In the genomic region with DNA sequence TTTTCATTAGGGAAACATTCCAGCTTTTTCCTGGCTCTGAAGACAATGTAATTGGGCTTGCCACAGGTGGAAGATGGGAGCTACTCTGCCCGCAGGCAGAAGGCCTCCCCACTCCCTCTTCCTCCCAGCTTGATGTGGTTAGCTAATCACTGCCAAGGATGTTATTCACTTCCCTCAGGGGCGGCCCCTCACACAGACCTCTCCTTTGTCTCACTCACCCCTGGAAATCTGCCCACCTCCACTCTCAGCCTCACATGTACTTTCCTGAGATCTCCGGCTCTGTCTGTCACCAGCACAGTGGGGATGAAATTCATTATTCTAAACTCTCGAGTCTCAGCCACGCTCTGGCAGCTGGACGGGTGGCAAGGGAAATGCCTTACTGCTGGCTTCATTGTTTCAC, we compare ENCODE assay signal across 12 cellular contexts.
DNase-seq lines count a peak whose midpoint lies in the region; ATAC-seq, FAIRE-seq and TF ChIP-seq lines count a peak whose summit lies in the region.
"Had no signal": no experiment of that assay in that cellular context is flagged by ENCODE, and none has a peak within 500 bp of the region (broad histone marks: within the 10 kb centered on the region; RNA-seq: fewer than 3 reads in every experiment).

No MANE protein-coding gene starts in this region.

- CTCF ChIA-PET in PC-3 (lab: Charles Lee) (interaction anchor here (0.5 to 0.6 kb wide), 3 partner anchors 40 to 357 kb away, joined by 3 to 5 read pairs (median 3); no protein-coding TSS in a partner anchor), endothelial cell of umbilical vein (lab: Charles Lee) (interaction anchor here (0.7 to 1.7 kb wide), 7 partner anchors 9 to 798 kb away, joined by 3 to 7 read pairs (median 4); no protein-coding TSS in a partner anchor)

- H3K79me2 ChIP-seq in GM23248 (ENCODE audit: insufficient read depth) (no peaks in the 10 kb centered on the region), PC-3 (ENCODE audit: low read length) (no peaks in the 10 kb centered on the region), endothelial cell of umbilical vein (ENCODE audit: control insufficient read depth, insufficient read depth, low read length) (no peaks in the 10 kb centered on the region), mesendoderm (ENCODE audit: control insufficient read depth, insufficient read depth, low read length) (no peaks in the 10 kb centered on the region)

- no peak overlapping the region for H3K56ac ChIP-seq in mesendoderm (ENCODE audit: low read length)

- no peak overlapping the region for H2BK120ac ChIP-seq in mesendoderm (ENCODE audit: low read depth, low read length)

- no peak overlapping the region for H3K23ac ChIP-seq in mesendoderm (ENCODE audit: low read length)

- no peak for TF ChIP-seq POLR2A in endothelial cell of umbilical vein (IDR thresholded peaks at IDR 0.05; ENCODE audit: low read depth, low read length)

- H4K8ac ChIP-seq in mesendoderm (ENCODE audit: low read depth, low read length): no peak overlapping the region

- H4K20me1 ChIP-seq in GM23248 (ENCODE audit: insufficient read depth) (no peaks in the 10 kb centered on the region), PC-3 (ENCODE audit: low read length) (no peaks in the 10 kb centered on the region), endothelial cell of umbilical vein (replicated peaks; ENCODE audit: control insufficient read depth, extremely low read depth, insufficient read depth, low read length) (no peaks in the 10 kb centered on the region)

- peak; percentile 80 for FAIRE-seq in endothelial cell of umbilical vein (lab: Jason Lieb, UNC)

- no peaks in the 10 kb centered on the region for H3K36me3 ChIP-seq in GM23248 (ENCODE audit: low read depth)
- H3K36me3 ChIP-seq in PC-3 (ENCODE audit: low read depth, low read length): no peaks in the 10 kb centered on the region
- H3K36me3 ChIP-seq in endothelial cell of umbilical vein (ENCODE audit: control insufficient read depth in 2 of 2, extremely low read depth in 1 of 2, insufficient read depth in 2 of 2, low read length in 2 of 2): no peaks in the 10 kb centered on the region
- H3K36me3 ChIP-seq in mesendoderm (ENCODE audit: control insufficient read depth, insufficient read depth, low read length): no peaks in the 10 kb centered on the region

- H3K4me2 ChIP-seq in GM23248 (ENCODE audit: unreplicated experiment): peak overlapping the region; percentile 55
- peak overlapping the region; percentile 57 for H3K4me2 ChIP-seq in PC-3 (ENCODE audit: low read length)
- no peak overlapping the region for H3K4me2 ChIP-seq in endothelial cell of umbilical vein (ENCODE audit: insufficient read depth, low read length)
- no peak overlapping the region for H3K4me2 ChIP-seq in mesendoderm (ENCODE audit: low read length)

- TF ChIP-seq CTCF in PC-3 (conservative IDR thresholded peaks at IDR 0.05; ENCODE audit: low read depth, low read length): no peak
- TF ChIP-seq CTCF in endothelial cell of umbilical vein (IDR thresholded peaks at IDR 0.05; ENCODE audit: extremely low read depth in 1 of 2, insufficient read depth in 1 of 2, low read depth in 1 of 2, low read length in 2 of 2): no peak

- in situ Hi-C loops in GM23248 (cut with MboI): no loop called here

- no peak overlapping the region for H3K27ac ChIP-seq in GM23248
- peak overlapping the region; percentile 65 for H3K27ac ChIP-seq in PC-3 (ENCODE audit: low read length)
- no peak overlapping the region for H3K27ac ChIP-seq in endothelial cell of umbilical vein (ENCODE audit: insufficient read depth, low read depth, low read length)
- no peak overlapping the region for H3K27ac ChIP-seq in mesendoderm (ENCODE audit: low read depth, low read length)
- H3K27ac ChIP-seq: testis had no signal

- H3K27me3 ChIP-seq in GM23248 (replicated peaks; ENCODE audit: insufficient read depth) (no peaks in the 10 kb centered on the region), PC-3 (ENCODE audit: low read length) (no peaks in the 10 kb centered on the region), endothelial cell of umbilical vein (ENCODE audit: control insufficient read depth in 2 of 2, insufficient read depth in 2 of 2, low read length in 2 of 2) (peaks cover 17 to 33% of the 10 kb centered on the region in 2 experiments), mesendoderm (ENCODE audit: insufficient read depth, low read length, poor library complexity) (no peaks in the 10 kb centered on the region)
- H3K27me3 ChIP-seq: testis had no signal

- H3F3A ChIP-seq in GM23248 (ENCODE audit: insufficient read depth) (peaks cover 27% of the 10 kb centered on the region; the same call in 1 of the 2 replicates), PC-3 (ENCODE audit: low read length, unreplicated experiment) (no peaks in the 10 kb centered on the region)

- H3K4me3 ChIP-seq in GM23248 (no peak overlapping the region), PC-3 (ENCODE audit: low read length) (peak overlapping the region; percentile 4; the same call in 1 of the 2 replicates), endothelial cell of umbilical vein (replicated peaks in 1 of 3; ENCODE audit: insufficient read depth in 1 of 3, low read depth in 1 of 3, low read length in 3 of 3) (no peak overlapping the region), mesendoderm (ENCODE audit: low read length) (no peak overlapping the region)
- H3K4me3 ChIP-seq: testis had no signal

- H3K9me2 ChIP-seq in GM23248 (ENCODE audit: insufficient read depth) (no peaks in the 10 kb centered on the region), PC-3 (replicated peaks; ENCODE audit: low read length) (no peaks in the 10 kb centered on the region)

- H3K79me1 ChIP-seq in mesendoderm (ENCODE audit: low read length): no peaks in the 10 kb centered on the region

- ATAC-seq in PC-3 (peak; percentile 94), GM18868 (IDR thresholded peaks at IDR 0.05; ENCODE audit: unreplicated experiment) (no peak), GM21737 (IDR thresholded peaks at IDR 0.05; ENCODE audit: unreplicated experiment) (no peak)

- H3K4ac ChIP-seq in mesendoderm (ENCODE audit: low read depth, low read length): no peak overlapping the region

- no peak overlapping the region for H3K9ac ChIP-seq in GM23248
- no peak overlapping the region; the same call in 1 of the 2 replicates for H3K9ac ChIP-seq in PC-3 (ENCODE audit: low read length)
- H3K9ac ChIP-seq in endothelial cell of umbilical vein (replicated peaks; ENCODE audit: extremely low read depth, insufficient read depth, low read length): no peak overlapping the region
- H3K9ac ChIP-seq in mesendoderm (ENCODE audit: low read length): no peak overlapping the region

- POLR2A ChIA-PET in PC-3 (lab: Charles Lee; ENCODE audit: unreplicated experiment): interaction anchor here (0.6 to 1.0 kb wide), 5 partner anchors 14 to 414 kb away, joined by 3 to 13 read pairs (median 5); no protein-coding TSS in a partner anchor
- POLR2A ChIA-PET in endothelial cell of umbilical vein (lab: Charles Lee): interaction anchor here (0.7 kb wide), 1 partner anchor 680 kb away, joined by 3 read pairs; no protein-coding TSS in a partner anchor

- no peak overlapping the region for H2BK5ac ChIP-seq in mesendoderm (ENCODE audit: low read length)

- no peak overlapping the region for H4K5ac ChIP-seq in mesendoderm (ENCODE audit: low read length)

- H2BK15ac ChIP-seq in mesendoderm (replicated peaks; ENCODE audit: low read depth): no peak overlapping the region

- H3K9me3 ChIP-seq in GM23248 (ENCODE audit: low read depth): no peaks in the 10 kb centered on the region
- H3K9me3 ChIP-seq in PC-3 (ENCODE audit: low read length): peaks cover 9% of the 10 kb centered on the region
- no peaks in the 10 kb centered on the region for H3K9me3 ChIP-seq in endothelial cell of umbilical vein (replicated peaks; ENCODE audit: control insufficient read depth, insufficient read depth, low read length)
- H3K9me3 ChIP-seq: testis had no signal

- H2AK5ac ChIP-seq in mesendoderm (ENCODE audit: low read length): no peak overlapping the region

- H2AFZ ChIP-seq in GM23248 (no peak overlapping the region), PC-3 (ENCODE audit: low read length) (no peak overlapping the region), endothelial cell of umbilical vein (ENCODE audit: low read depth, low read length) (no peak overlapping the region)

- DNase-seq in GM23248 (peak; percentile 95), PC-3 (peak; percentile 100), endothelial cell of umbilical vein (ENCODE audit: low read depth, low spot score) (peak; percentile 72), renal cortical epithelial cell (ENCODE audit: low read depth) (peak; percentile 84), mesendoderm (no peak), SK-N-DZ (ENCODE audit: low spot score) (no peak)
- DNase-seq: effector CD8-positive, alpha-beta T cell; NCI-H187; T-helper 1 cell; testis had no signal

- intact Hi-C loops in PC-3 (cut with micrococcal nuclease) (loop anchor here (1.0 to 5.0 kb wide), 2 partner anchors 15 to 430 kb away; no protein-coding TSS in a partner anchor), endothelial cell of umbilical vein (cut with micrococcal nuclease) (no loop called here)

- 2% methylated on average over 6 of the region's 6 CpGs for WGBS in GM23248 (ENCODE audit: low coverage in 1 of 2, low lambda C conversion rate in 2 of 2, missing lambda C conversion rate in 2 of 2), 2 experiments
- no CpG with 5 or more reads among the region's 6 CpGs for WGBS in mesendoderm (ENCODE audit: extremely low coverage, insufficient coverage, low lambda C conversion rate)

- no peak overlapping the region for H3K18ac ChIP-seq in mesendoderm (ENCODE audit: low read length)

- H3K4me1 ChIP-seq in GM23248 (ENCODE audit: insufficient read depth): peaks cover 31% of the 10 kb centered on the region
- H3K4me1 ChIP-seq in PC-3 (ENCODE audit: insufficient read depth, low read length): peaks cover 43% of the 10 kb centered on the region
- peaks cover 7% of the 10 kb centered on the region for H3K4me1 ChIP-seq in endothelial cell of umbilical vein (ENCODE audit: control insufficient read depth, extremely low read depth, insufficient read depth, low read length)
- no peaks in the 10 kb centered on the region for H3K4me1 ChIP-seq in mesendoderm (ENCODE audit: control insufficient read depth, low read depth, low read length)

- BruUV-seq in PC-3 (replicated peaks; lab: Mats Ljungman, UMichigan): no TSS peak
- no TSS peak for BruUV-seq in endothelial cell of umbilical vein (replicated peaks; lab: Mats Ljungman, UMichigan)

- dilution Hi-C loops in endothelial cell of umbilical vein (cut with MboI; ENCODE audit: extremely low pct_ligation_motif_present, low sequenced_read_pairs): no loop called here

- H3K9me1 ChIP-seq in endothelial cell of umbilical vein (replicated peaks; ENCODE audit: control insufficient read depth, extremely low read depth, insufficient read depth, low read length): no peaks in the 10 kb centered on the region

TF ChIP-seq in endothelial cell of umbilical vein, 7 proteins besides CTCF, POLR2A, EP300 and RAD21 (continues in another document):
- TF ChIP-seq JUN (IDR thresholded peaks at IDR 0.05; ENCODE audit: borderline replicate concordance, insufficient read depth, insufficient read length, low read depth) (no peak), FOS (IDR thresholded peaks at IDR 0.05; ENCODE audit: borderline replicate concordance, insufficient read depth, low read length) (no peak), POLR2AphosphoS5 (IDR thresholded peaks at IDR 0.05; ENCODE audit: insufficient read depth, low read depth, low read length) (peak; percentile 40), MYC (IDR thresholded peaks at IDR 0.05; ENCODE audit: low read depth, low read length) (no peak), GATA2 (IDR thresholded peaks at IDR 0.05; ENCODE audit: insufficient read depth, insufficient read length, low read depth, low read length) (peak; percentile 46)

Comparison
In these comparisons a context has a peak if more than half of its experiments do, and no peak if none do; other contexts are left out.
1. DNase-seq: peak in GM23248 (single experiment), PC-3 (single experiment), endothelial cell of umbilical vein (single experiment) and renal cortical epithelial cell (single experiment); none in mesendoderm (single experiment) and SK-N-DZ (single experiment).
2. H3K4me2 ChIP-seq: peak in GM23248 (single experiment) and PC-3 (single experiment); none in endothelial cell of umbilical vein (single experiment) and mesendoderm (single experiment).